12 cellular contexts compared by ENCODE assay signal in genomic region chr2:12694990-12695774, GRCh38. TPM values are rescaled to one million over a fixed set of nuclear protein-coding genes. Genes with fewer than 3 reads are reported as not detected.
A peak's percentile ranks its signal among the peaks of the same experiment; 100 is the strongest.
DNase-seq lines count a peak whose midpoint lies in the region; ATAC-seq, FAIRE-seq and TF ChIP-seq lines count a peak whose summit lies in the region.
"Had no signal": no experiment of that assay in that cellular context is flagged by ENCODE, and none has a peak within 500 bp of the region (broad histone marks: within the 10 kb centered on the region; RNA-seq: fewer than 3 reads in every experiment).

No MANE protein-coding gene starts in this region.

- TF ChIP-seq CTCF in endodermal cell (conservative IDR thresholded peaks at IDR 0.05), result no peak

- H3K36me3 ChIP-seq in endodermal cell (ENCODE audit: control insufficient read depth, insufficient read depth, low read length), result no peaks in the 10 kb centered on the region
- H3K36me3 ChIP-seq: uterus had no signal

- no peak overlapping the region for H3K9ac ChIP-seq in endodermal cell (ENCODE audit: extremely low read depth, low read length, poor library complexity, severe bottlenecking)
- H3K9ac ChIP-seq: SK-N-SH had no signal

- H3K27ac ChIP-seq in endodermal cell (ENCODE audit: low read depth, low read length) (no peak overlapping the region), right cardiac atrium (ENCODE audit: low read length) (no peak overlapping the region)
- H3K27ac ChIP-seq: uterus had no signal

- H3K4me3 ChIP-seq in endodermal cell (ENCODE audit: low read length) (no peak overlapping the region), right cardiac atrium (ENCODE audit: low read length) (no peak overlapping the region)
- H3K4me3 ChIP-seq: uterus had no signal

- H3K4me3 Mint-ChIP-seq in endodermal cell, result no peak overlapping the region
- H3K4me3 Mint-ChIP-seq: activated naive CD8-positive, alpha-beta T cell treated with anti-CD3 and anti-CD28 coated beads, Interleukin-2, amount 10 ng/mL, durations not matched to agents 7 days and 5 days had no signal

- no peaks in the 10 kb centered on the region for H3K27me3 Mint-ChIP-seq in endodermal cell (ENCODE audit: insufficient read depth)

- ATAC-seq in GM21717 (IDR thresholded peaks at IDR 0.05; ENCODE audit: unreplicated experiment) (peak; percentile 91), HG03521 (IDR thresholded peaks at IDR 0.05; ENCODE audit: unreplicated experiment) (peak; percentile 90), GM19023 (IDR thresholded peaks at IDR 0.05; ENCODE audit: unreplicated experiment) (no peak), right cardiac atrium (no peak)

- no CpG with 5 or more reads among the region's 1 CpG for WGBS in endodermal cell (ENCODE audit: insufficient coverage in 1 of 2, insufficient read length in 1 of 2), 2 experiments
- WGBS in right cardiac atrium, result 84% methylated on average over 1 of the region's 1 CpG

- H3K27me3 ChIP-seq in endodermal cell (ENCODE audit: control insufficient read depth, insufficient read depth, low read length, poor library complexity, severe bottlenecking), result no peaks in the 10 kb centered on the region
- no peaks in the 10 kb centered on the region for H3K27me3 ChIP-seq in right cardiac atrium (ENCODE audit: control insufficient read depth, insufficient read depth)
- H3K27me3 ChIP-seq: uterus had no signal

- H3K4me1 ChIP-seq in endodermal cell (ENCODE audit: control insufficient read depth, insufficient read depth, low read length), result no peaks in the 10 kb centered on the region
- H3K4me1 ChIP-seq in right cardiac atrium (ENCODE audit: control insufficient read depth, insufficient read depth, low read length), result no peaks in the 10 kb centered on the region
- H3K4me1 ChIP-seq: uterus had no signal

- H3K27ac Mint-ChIP-seq in endodermal cell, result no peak overlapping the region
- H3K27ac Mint-ChIP-seq: activated naive CD8-positive, alpha-beta T cell treated with anti-CD3 and anti-CD28 coated beads, Interleukin-2, amount 10 ng/mL, durations not matched to agents 7 days and 5 days had no signal

- DNase-seq in GM18507 (ENCODE audit: extremely low spot score, insufficient read length, low read depth) (no peak), erythroblast (lab: John Stamatoyannopoulos, UW) (peak; percentile 6 to 16), NCI-H510A (lab: John Stamatoyannopoulos, UW) (no peak), endodermal cell (no peak), right cardiac atrium (no peak)
- DNase-seq: activated naive CD8-positive, alpha-beta T cell treated with anti-CD3 and anti-CD28 coated beads, Interleukin-2, amount 10 ng/mL, durations not matched to agents 7 days and 5 days; head of caudate nucleus; SK-N-SH; uterus had no signal

- peak; percentile 42 for FAIRE-seq in GM18507 (lab: Jason Lieb, UNC)

- H3K9me3 Mint-ChIP-seq in endodermal cell, result peaks cover 20% of the 10 kb centered on the region

- peaks cover 6% of the 10 kb centered on the region for H3K36me3 Mint-ChIP-seq in endodermal cell (ENCODE audit: low read depth)

- peaks cover 23% of the 10 kb centered on the region for H3K9me3 ChIP-seq in endodermal cell (ENCODE audit: control insufficient read depth, low read length)
- no peaks in the 10 kb centered on the region for H3K9me3 ChIP-seq in right cardiac atrium (ENCODE audit: control insufficient read depth, low read length)
- H3K9me3 ChIP-seq: uterus had no signal

- no peak for TF ChIP-seq POLR2A in erythroblast (IDR thresholded peaks at IDR 0.05; ENCODE audit: low read length)

- no peaks in the 10 kb centered on the region for H3K4me1 Mint-ChIP-seq in endodermal cell

- intact Hi-C loops in right cardiac atrium (cut with DNase I), result no loop called here

RNA-seq across cellular contexts. Expression of gene TRIB2, which starts 21.6 kb away (rescaled TPM):
- 10 to 100 TPM; 23.8 to 29.8 TPM for total RNA-seq in endodermal cell
- polyA plus RNA-seq in endodermal cell (2013, experiment 1 of 2), result 91.6 TPM
- polyA plus RNA-seq in endodermal cell (2013, experiment 2 of 2), result 87.1 TPM
- total RNA-seq in right cardiac atrium, result 10 to 100 TPM; 24.7 to 32.2 (median 28.2) TPM
- polyA plus RNA-seq in right cardiac atrium, result 25.3 TPM

Comparison
In these comparisons a context has a peak if more than half of its experiments do, and no peak if none do; other contexts are left out.
1. DNase-seq: peak in erythroblast (2 of 2); none in GM18507 (single experiment), NCI-H510A (single experiment), endodermal cell (single experiment) and right cardiac atrium (0 of 3).
2. ATAC-seq: peak in GM21717 (single experiment) and HG03521 (single experiment); none in GM19023 (single experiment) and right cardiac atrium (0 of 2).